In the genomic region with DNA sequence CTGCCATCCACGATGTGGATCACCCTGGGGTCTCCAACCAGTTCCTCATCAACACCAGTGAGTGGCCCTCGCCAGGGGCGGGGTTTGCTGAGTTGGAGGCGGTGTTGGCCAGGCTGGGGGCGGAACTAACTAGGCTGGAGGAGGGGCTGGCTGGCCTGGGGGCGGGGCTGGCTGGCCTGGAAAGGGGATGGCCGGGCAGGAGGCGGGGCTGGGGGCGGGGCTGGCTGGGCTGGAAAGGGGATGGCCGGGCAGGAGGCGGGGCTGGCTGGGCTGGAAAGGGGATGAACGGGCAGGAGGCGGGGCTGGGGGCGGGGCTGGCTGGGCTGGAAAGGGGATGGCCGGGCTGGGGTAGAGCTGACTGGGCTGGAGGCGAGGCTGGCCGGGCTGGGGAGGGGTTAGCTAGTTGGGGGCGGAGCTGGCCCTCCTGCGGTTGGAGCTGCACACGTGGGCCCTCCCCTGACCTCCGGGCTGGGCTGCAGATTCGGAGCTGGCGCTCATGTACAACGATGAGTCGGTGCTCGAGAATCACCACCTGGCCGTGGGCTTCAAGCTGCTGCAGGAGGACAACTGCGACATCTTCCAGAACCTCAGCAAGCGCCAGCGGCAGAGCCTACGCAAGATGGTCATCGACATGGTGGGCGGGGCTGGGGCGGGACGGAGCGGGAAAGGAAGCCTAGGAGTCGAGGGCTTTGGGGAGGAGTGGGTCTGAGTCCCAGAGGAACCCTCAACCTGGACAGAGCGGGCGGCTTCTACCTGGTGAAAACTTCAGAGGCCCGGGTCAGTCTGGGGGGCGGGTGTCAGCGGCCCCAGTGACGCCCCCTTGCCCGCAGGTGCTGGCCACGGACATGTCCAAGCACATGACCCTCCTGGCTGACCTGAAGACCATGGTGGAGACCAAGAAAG, we compare ENCODE assay signal across 7 cellular contexts. TPM values are rescaled to one million over a fixed set of nuclear protein-coding genes. Genes with fewer than 3 reads are reported as not detected.
DNase-seq lines count a peak whose midpoint lies in the region; ATAC-seq, FAIRE-seq and TF ChIP-seq lines count a peak whose summit lies in the region.

No MANE protein-coding gene starts in this region.

- no peaks in the 10 kb centered on the region for H3K27me3 ChIP-seq in endothelial cell of umbilical vein (ENCODE audit: control insufficient read depth in 2 of 2, insufficient read depth in 2 of 2, low read length in 2 of 2)

- ATAC-seq in GM18517 (IDR thresholded peaks at IDR 0.05; ENCODE audit: unreplicated experiment) (peak; percentile 64), HG03039 (IDR thresholded peaks at IDR 0.05; ENCODE audit: unreplicated experiment) (peak; percentile 84)

- POLR2A ChIA-PET in endothelial cell of umbilical vein (lab: Charles Lee), result no interaction called here

- peak overlapping the region; percentile 33 for H3K4me2 ChIP-seq in endothelial cell of umbilical vein (ENCODE audit: insufficient read depth, low read length)

- H3K4me3 ChIP-seq in endothelial cell of umbilical vein (replicated peaks in 1 of 3; ENCODE audit: insufficient read depth in 1 of 3, low read depth in 1 of 3, low read length in 3 of 3) (peak overlapping the region in 1 of 3 experiments; percentile 45), mesodermal cell (ENCODE audit: extremely low read depth, insufficient read depth, low read length, poor library complexity, severe bottlenecking) (peak overlapping the region; percentile 26)

- dilution Hi-C loops in endothelial cell of umbilical vein (cut with MboI; ENCODE audit: extremely low pct_ligation_motif_present, low sequenced_read_pairs), result no loop called here

- BruUV-seq in endothelial cell of umbilical vein (replicated peaks; lab: Mats Ljungman, UMichigan), result no TSS peak

- H3K79me2 ChIP-seq in endothelial cell of umbilical vein (ENCODE audit: control insufficient read depth, insufficient read depth, low read length), result no peaks in the 10 kb centered on the region

- intact Hi-C loops in endothelial cell of umbilical vein (cut with micrococcal nuclease), result no loop called here

- no peaks in the 10 kb centered on the region for H3K4me1 ChIP-seq in endothelial cell of umbilical vein (ENCODE audit: control insufficient read depth, extremely low read depth, insufficient read depth, low read length)
- H3K4me1 ChIP-seq in mesodermal cell (ENCODE audit: control insufficient read depth, insufficient read depth, low read length, poor library complexity, severe bottlenecking), result peaks cover 3% of the 10 kb centered on the region

- H3K27ac ChIP-seq in endothelial cell of umbilical vein (ENCODE audit: insufficient read depth, low read depth, low read length) (no peak overlapping the region), mesodermal cell (ENCODE audit: low read depth, low read length, severe bottlenecking) (no peak overlapping the region)

- H2AFZ ChIP-seq in endothelial cell of umbilical vein (ENCODE audit: low read depth, low read length), result peak overlapping the region; percentile 73

- TF ChIP-seq POLR2A in endothelial cell of umbilical vein (IDR thresholded peaks at IDR 0.05; ENCODE audit: low read depth, low read length), result no peak

- FAIRE-seq in endothelial cell of umbilical vein (lab: Jason Lieb, UNC), result peak; percentile 93

- TF ChIP-seq CTCF in endothelial cell of umbilical vein (IDR thresholded peaks at IDR 0.05; ENCODE audit: extremely low read depth in 1 of 2, insufficient read depth in 1 of 2, low read depth in 1 of 2, low read length in 2 of 2), result no peak

- H3K9me3 ChIP-seq in endothelial cell of umbilical vein (replicated peaks; ENCODE audit: control insufficient read depth, insufficient read depth, low read length) (no peaks in the 10 kb centered on the region), mesodermal cell (ENCODE audit: control insufficient read depth, low read length) (no peaks in the 10 kb centered on the region)

- CTCF ChIA-PET in endothelial cell of umbilical vein (lab: Charles Lee), result interaction anchor here (0.6 to 1.8 kb wide), 7 partner anchors 17 to 183 kb away, joined by 3 to 5 read pairs (median 4); no protein-coding TSS in a partner anchor

- WGBS in mesodermal cell (ENCODE audit: insufficient coverage in 2 of 2), 2 experiments, result 16 to 21% methylated on average over 30 to 31 of the region's 45 CpGs

- H3K9ac ChIP-seq in endothelial cell of umbilical vein (replicated peaks; ENCODE audit: extremely low read depth, insufficient read depth, low read length), result no peak overlapping the region

- DNase-seq in NCI-H82 treated with DMSO at 0.1 percent for 48 hours (lab: John Stamatoyannopoulos, UW; ENCODE audit: unreplicated experiment), result peak; percentile 82
- DNase-seq in activated CD8-positive, alpha-beta memory T cell treated with anti-CD3 and anti-CD28 coated beads, Interleukin-2, amount 50 U/mL, for 48 hours, result peak; percentile 96
- DNase-seq in endothelial cell of umbilical vein (ENCODE audit: low read depth, low spot score), result peak; percentile 92
- peak; percentile 77 for DNase-seq in stimulated activated CD8-positive, alpha-beta memory T cell treated with anti-CD3 and anti-CD28 coated beads, Interleukin-15, amount 100 ng/mL, for 1 hour (ENCODE audit: low read depth)

- peaks cover 0 to 4% of the 10 kb centered on the region in 2 experiments for H3K36me3 ChIP-seq in endothelial cell of umbilical vein (ENCODE audit: control insufficient read depth in 2 of 2, extremely low read depth in 1 of 2, insufficient read depth in 2 of 2, low read length in 2 of 2)
- H3K36me3 ChIP-seq in mesodermal cell (ENCODE audit: control insufficient read depth, insufficient read depth, low read length), result peaks cover 7% of the 10 kb centered on the region

- no peaks in the 10 kb centered on the region for H4K20me1 ChIP-seq in endothelial cell of umbilical vein (replicated peaks; ENCODE audit: control insufficient read depth, extremely low read depth, insufficient read depth, low read length)

- H3K9me1 ChIP-seq in endothelial cell of umbilical vein (replicated peaks; ENCODE audit: control insufficient read depth, extremely low read depth, insufficient read depth, low read length), result no peaks in the 10 kb centered on the region

TF ChIP-seq in endothelial cell of umbilical vein, 7 proteins besides CTCF, POLR2A, EP300 and RAD21:
- TF ChIP-seq POLR2AphosphoS5 (IDR thresholded peaks at IDR 0.05; ENCODE audit: insufficient read depth, low read depth, low read length), result no peak
- peak; percentile 58 for TF ChIP-seq MAX (IDR thresholded peaks at IDR 0.05; ENCODE audit: insufficient read depth, insufficient read length)

RNA-seq across cellular contexts. Expression of gene PDE4A, which starts 41.0 kb away (rescaled TPM):
- total RNA-seq in endothelial cell of umbilical vein, result 9.9 and 10.0 TPM in 2 replicates
- polyA plus RNA-seq in endothelial cell of umbilical vein, result 3.7 and 3.8 TPM in 2 replicates
- 4.3 and 5.1 TPM in 2 replicates for polyA plus RNA-seq in endothelial cell of umbilical vein (2011; cell fraction: cytosol; rRNA removed)
- polyA plus RNA-seq in endothelial cell of umbilical vein (2011; cell fraction: nucleus; rRNA removed), result 5.6 and 5.7 TPM in 2 replicates
- polyA plus RNA-seq in endothelial cell of umbilical vein (2012), result 6.1 and 7.9 TPM in 2 replicates
- 3.7 and 5.0 TPM in 2 replicates for polyA minus RNA-seq in endothelial cell of umbilical vein
- 0.92 TPM for polyA minus RNA-seq in endothelial cell of umbilical vein (2011; cell fraction: cytosol; rRNA and poly(A)+ RNA removed)
- 3.0 and 4.9 TPM in 2 replicates for polyA minus RNA-seq in endothelial cell of umbilical vein (2011; cell fraction: nucleus; rRNA and poly(A)+ RNA removed)
- polyA plus RNA-seq in mesodermal cell (2013, experiment 1 of 2), result 5.8 TPM
- 5.3 TPM for polyA plus RNA-seq in mesodermal cell (2013, experiment 2 of 2)

RNA-seq across cellular contexts. Expression of gene KEAP1, which starts 41.9 kb away (rescaled TPM):
- total RNA-seq in endothelial cell of umbilical vein, result 78.2 and 81.4 TPM in 2 replicates
- polyA plus RNA-seq in endothelial cell of umbilical vein, result 91.1 and 107 TPM in 2 replicates
- polyA plus RNA-seq in endothelial cell of umbilical vein (2011; cell fraction: cytosol; rRNA removed), result 79.4 and 83.8 TPM in 2 replicates
- polyA plus RNA-seq in endothelial cell of umbilical vein (2011; cell fraction: nucleus; rRNA removed), result 58.8 and 72.0 TPM in 2 replicates
- 76.5 and 82.3 TPM in 2 replicates for polyA plus RNA-seq in endothelial cell of umbilical vein (2012)
- 104 and 113 TPM in 2 replicates for polyA minus RNA-seq in endothelial cell of umbilical vein
- 22.8 TPM for polyA minus RNA-seq in endothelial cell of umbilical vein (2011; cell fraction: cytosol; rRNA and poly(A)+ RNA removed)
- 21.0 and 27.6 TPM in 2 replicates for polyA minus RNA-seq in endothelial cell of umbilical vein (2011; cell fraction: nucleus; rRNA and poly(A)+ RNA removed)
- 36.5 TPM for polyA plus RNA-seq in mesodermal cell (2013, experiment 1 of 2)
- polyA plus RNA-seq in mesodermal cell (2013, experiment 2 of 2), result 36.6 TPM

RNA-seq across cellular contexts. Expression of gene S1PR5, which starts 55.9 kb away (rescaled TPM):
- total RNA-seq in endothelial cell of umbilical vein, result not detected in 2 replicates
- not detected in 2 replicates for polyA plus RNA-seq in endothelial cell of umbilical vein
- not detected in 2 replicates for polyA plus RNA-seq in endothelial cell of umbilical vein (2011; cell fraction: cytosol; rRNA removed)
- not detected in 2 replicates for polyA plus RNA-seq in endothelial cell of umbilical vein (2011; cell fraction: nucleus; rRNA removed)
- not detected in 2 replicates for polyA plus RNA-seq in endothelial cell of umbilical vein (2012)
- polyA minus RNA-seq in endothelial cell of umbilical vein, result not detected in 2 replicates
- 1.2 TPM for polyA minus RNA-seq in endothelial cell of umbilical vein (2011; cell fraction: cytosol; rRNA and poly(A)+ RNA removed)
- polyA minus RNA-seq in endothelial cell of umbilical vein (2011; cell fraction: nucleus; rRNA and poly(A)+ RNA removed), result not detected in 2 replicates
- 3.5 TPM for polyA plus RNA-seq in mesodermal cell (2013, experiment 1 of 2)
- 2.3 TPM for polyA plus RNA-seq in mesodermal cell (2013, experiment 2 of 2)

RNA-seq across cellular contexts. Expression of gene CDC37, which starts 58.0 kb away (rescaled TPM):
- total RNA-seq in endothelial cell of umbilical vein, result 275 and 300 TPM in 2 replicates
- 366 and 372 TPM in 2 replicates for polyA plus RNA-seq in endothelial cell of umbilical vein
- polyA plus RNA-seq in endothelial cell of umbilical vein (2011; cell fraction: cytosol; rRNA removed), result 471 and 535 TPM in 2 replicates
- 1,255 and 1,369 TPM in 2 replicates for polyA plus RNA-seq in endothelial cell of umbilical vein (2011; cell fraction: nucleus; rRNA removed)
- polyA plus RNA-seq in endothelial cell of umbilical vein (2012), result 348 and 387 TPM in 2 replicates
- polyA minus RNA-seq in endothelial cell of umbilical vein, result 147 and 176 TPM in 2 replicates
- polyA minus RNA-seq in endothelial cell of umbilical vein (2011; cell fraction: cytosol; rRNA and poly(A)+ RNA removed), result 106 TPM
- polyA minus RNA-seq in endothelial cell of umbilical vein (2011; cell fraction: nucleus; rRNA and poly(A)+ RNA removed), result 60.9 and 125 TPM in 2 replicates
- polyA plus RNA-seq in mesodermal cell (2013, experiment 1 of 2), result 222 TPM
- polyA plus RNA-seq in mesodermal cell (2013, experiment 2 of 2), result 182 TPM
